27 cellular contexts compared by ENCODE assay signal in the genomic region with DNA sequence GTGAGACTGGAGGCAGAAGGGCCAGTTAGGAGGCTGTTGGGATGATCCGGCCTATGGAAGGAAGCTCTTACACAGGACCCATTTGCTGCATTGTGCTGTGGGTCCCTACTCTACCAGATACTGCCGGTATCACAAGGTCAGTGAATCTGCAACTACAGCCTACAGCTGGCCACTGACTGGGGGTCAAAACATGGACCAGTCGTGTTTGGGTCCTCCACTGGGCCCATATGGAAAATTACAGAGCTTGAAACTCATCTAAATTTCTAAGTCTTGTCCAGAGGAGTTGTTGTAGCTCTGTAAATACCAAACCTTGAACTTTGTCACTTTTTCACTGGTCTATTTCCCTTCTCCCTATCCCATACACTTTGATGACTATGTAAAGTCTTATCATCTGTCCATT.
"Had no signal": no experiment of that assay in that cellular context is flagged by ENCODE, and none has a peak within 500 bp of the region (broad histone marks: within the 10 kb centered on the region; RNA-seq: fewer than 3 reads in every experiment).

No MANE protein-coding gene starts in this region.

- DNase-seq: stimulated activated CD4-positive, alpha-beta T cell treated with anti-CD3 and anti-CD28 coated beads, Interleukin-2, amount 100 ng/mL, for 48 hours; stimulated activated CD4-positive, alpha-beta T cell treated with anti-CD3 and anti-CD28 coated beads, Interleukin-4, amount 100 ng/mL, for 1 hour; stimulated activated CD4-positive, alpha-beta T cell treated with anti-CD3 and anti-CD28 coated beads, Interleukin-4, amount 100 ng/mL, for 24 hours; stimulated activated CD4-positive, alpha-beta T cell treated with anti-CD3 and anti-CD28 coated beads, Interleukin-4, amount 100 ng/mL, for 4 hours; stimulated activated CD8-positive, alpha-beta memory T cell treated with anti-CD3 and anti-CD28 coated beads, Interleukin-4, amount 100 ng/mL, for 48 hours; stimulated activated naive B cell treated with anti-CD40 and anti-IgM and Interleukin-4, amounts not matched to agents 10 μg/mL and 1 μg/mL and 100 μg/mL, for 72 hours; stimulated activated naive CD4-positive, alpha-beta T cell; stimulated activated naive CD4-positive, alpha-beta T cell treated with Interleukin-2 at 50 U/mL for 16 hours; stimulated activated naive CD8-positive, alpha-beta T cell treated with anti-CD3 and anti-CD28 coated beads, Interleukin-15, amount 100 ng/mL, for 72 hours; stimulated activated naive CD8-positive, alpha-beta T cell treated with anti-CD3 and anti-CD28 coated beads, Interleukin-15, Interleukin-2, amounts not matched to agents 100 U/mL and 50 U/mL, for 24 hours; stomach; substantia nigra; testis; thyroid gland; tibial artery; transverse colon; trophoblast cell; upper lobe of left lung; upper lobe of right lung; uterus had no signal

- H3K4me3 ChIP-seq: stomach, suprapubic skin, testis, thoracic aorta, thyroid gland, tibial artery, tibial nerve, transverse colon, upper lobe of left lung, upper lobe of right lung, uterus, vagina had no signal

- H3K27me3 ChIP-seq: stomach, suprapubic skin, testis, thyroid gland, tibial artery, tibial nerve, transverse colon, upper lobe of left lung, upper lobe of right lung, uterus, vagina had no signal

- H3K36me3 ChIP-seq: stomach, suprapubic skin, thoracic aorta, thyroid gland, tibial artery, tibial nerve, transverse colon, upper lobe of left lung, upper lobe of right lung, uterus, vagina had no signal

- H3K9me3 ChIP-seq: stomach, suprapubic skin, testis, thoracic aorta, thyroid gland, tibial artery, tibial nerve, transverse colon, upper lobe of left lung, upper lobe of right lung, uterus, vagina had no signal

- ATAC-seq: stimulated activated effector memory CD8-positive, alpha-beta T cell treated with anti-CD3 and anti-CD28 coated beads, Interleukin-12 subunit alpha, Interleukin-12 subunit beta, amount 100 ng/mL, for 72 hours; stimulated activated memory B cell treated with anti-CD40 and anti-IgM and Interleukin-4, amounts not matched to agents 10 μg/mL and 1 μg/mL and 100 μg/mL, for 72 hours; stimulated activated naive B cell treated with anti-CD40 and anti-IgM and Interleukin-4, amounts not matched to agents 10 μg/mL and 1 μg/mL and 100 μg/mL, for 72 hours; stimulated activated naive CD8-positive, alpha-beta T cell treated with anti-CD3 and anti-CD28 coated beads, Interleukin-15, amount 100 ng/mL, for 72 hours; stimulated activated naive CD8-positive, alpha-beta T cell treated with anti-CD3 and anti-CD28 coated beads, Interleukin-15, Interleukin-2, amounts not matched to agents 100 U/mL and 50 U/mL, for 24 hours; upper lobe of right lung had no signal

- H3K27ac ChIP-seq: stomach, suprapubic skin, testis, thoracic aorta, thyroid gland, tibial artery, tibial nerve, transverse colon, upper lobe of left lung, upper lobe of right lung, uterus, vagina had no signal

- H3K4me1 ChIP-seq: suprapubic skin, testis, tibial artery, tibial nerve, transverse colon, upper lobe of right lung, uterus, vagina had no signal

- FAIRE-seq: urothelium cell line had no signal
